Comparison of ENCODE assay signal across 8 cellular contexts in the genomic region with DNA sequence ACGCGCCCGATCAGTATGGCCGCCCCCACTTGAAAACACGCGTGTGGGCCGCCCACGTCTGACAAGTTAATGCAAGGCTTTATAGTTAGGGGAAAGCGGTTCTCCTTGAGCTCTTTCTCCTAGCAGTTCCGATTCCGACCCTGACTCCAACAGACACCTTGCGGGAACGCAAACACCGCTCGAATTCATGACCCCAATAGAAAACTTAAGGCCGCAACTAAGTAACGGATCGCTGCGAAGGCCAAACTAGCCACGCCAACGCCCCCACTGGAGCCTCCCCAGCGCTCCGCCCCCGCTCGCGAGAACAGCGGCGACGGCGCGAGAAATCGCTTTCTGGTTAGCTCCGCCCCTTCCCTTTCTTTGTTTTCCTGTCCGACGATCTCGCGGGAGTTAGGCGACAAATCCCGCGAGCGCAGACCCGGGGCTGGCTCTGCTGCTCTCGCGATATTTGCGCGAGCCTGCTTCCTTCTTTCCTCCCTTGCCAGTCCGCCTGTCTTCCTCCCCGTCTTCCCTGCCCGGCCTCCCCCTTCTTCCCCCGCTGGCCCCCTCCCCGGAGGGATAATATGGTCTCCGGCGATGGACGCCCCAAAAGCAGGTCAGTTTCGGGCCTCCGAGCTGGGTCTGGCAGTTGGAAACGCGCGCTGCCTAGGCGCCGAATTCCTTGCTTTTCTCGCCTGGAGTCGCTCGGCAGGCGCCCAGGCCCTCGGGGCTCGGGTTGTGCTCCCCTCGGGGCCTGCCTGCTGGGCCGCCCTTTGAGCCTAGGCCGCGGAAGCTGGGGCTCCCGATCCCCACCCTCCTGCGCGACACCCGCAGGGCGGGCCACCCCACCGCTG. TPM values are rescaled to one million over a fixed set of nuclear protein-coding genes. Genes with fewer than 3 reads are reported as not detected.
A peak's percentile ranks its signal among the peaks of the same experiment; 100 is the strongest.
DNase-seq lines count a peak whose midpoint lies in the region; ATAC-seq, FAIRE-seq and TF ChIP-seq lines count a peak whose summit lies in the region.

IREB2 (plus strand) TSS at position 455 of the 833 bp plus-strand sequence; CDS start at position 577, 122 bp downstream.

- no peaks in the 10 kb centered on the region for H3K27me3 ChIP-seq in bronchial epithelial cell (ENCODE audit: control insufficient read depth, insufficient read depth, low read length)
- no peaks in the 10 kb centered on the region for H3K27me3 ChIP-seq in iPS-20b (ENCODE audit: insufficient read depth, low read length)

- ATAC-seq in GM18907 (IDR thresholded peaks at IDR 0.05; ENCODE audit: unreplicated experiment) (peak; percentile 86), HG03159 (IDR thresholded peaks at IDR 0.05; ENCODE audit: unreplicated experiment) (peak; percentile 76)

- DNase-seq in ACHN (peak; percentile 96), NCI-H2227 treated with DMSO at 0.1 percent for 48 hours (lab: John Stamatoyannopoulos, UW) (peak; percentile 95), bronchial epithelial cell (ENCODE audit: low read depth) (peak; percentile 90)

- H3K9ac ChIP-seq in iPS-20b (ENCODE audit: low read depth, low read length) = peak within 1 kb of the TSS; percentile 99

- no peaks in the 10 kb centered on the region for H3K9me3 ChIP-seq in iPS-20b (ENCODE audit: insufficient read depth, low read depth, low read length)

- TF ChIP-seq CTCF in WI38 (IDR thresholded peaks at IDR 0.05; ENCODE audit: low read depth, low read length) = no peak
- no peak for TF ChIP-seq CTCF in bronchial epithelial cell (IDR thresholded peaks at IDR 0.05; ENCODE audit: insufficient read depth, low read length, severe bottlenecking)

- in situ Hi-C loops in ACHN (cut with HindIII; ENCODE audit: low pct_ligation_motif_present, low pct_unique_long_range_greater_than_20kb, low sequenced_read_pairs) = no loop called here

- no peak for FAIRE-seq in bronchial epithelial cell (lab: Jason Lieb, UNC)

- H3K36me3 ChIP-seq in bronchial epithelial cell (ENCODE audit: control insufficient read depth, insufficient read depth, low read length) (peaks cover 1% of the 10 kb centered on the region), iPS-20b (ENCODE audit: insufficient read depth, low read depth, low read length) (peaks cover 33% of the 10 kb centered on the region)

- H3K4me3 ChIP-seq in WI38 (ENCODE audit: low read depth, low read length) (peak within 1 kb of the TSS; percentile 92), bronchial epithelial cell (ENCODE audit: low read depth, low read length) (peak within 1 kb of the TSS; percentile 100), iPS-20b (ENCODE audit: low read length) (peak within 1 kb of the TSS; percentile 87), skin epidermis (peak within 1 kb of the TSS; percentile 55 to 99 (median 95))

- peak within 1 kb of the TSS; percentile 69 for H3K27ac ChIP-seq in iPS-20b (ENCODE audit: low read length)
- H3K27ac ChIP-seq in skin epidermis = peak within 1 kb of the TSS; percentile 89 to 99 (median 97)

- H3K4me1 ChIP-seq in iPS-20b (ENCODE audit: insufficient read depth, low read length) = peaks cover 2% of the 10 kb centered on the region

RNA-seq across cellular contexts. Expression of gene IREB2, which starts in this region (rescaled TPM):
- 12.6 and 16.4 TPM in 2 replicates for total RNA-seq in bronchial epithelial cell

Comparison
In these comparisons a context has a peak if more than half of its experiments do, and no peak if none do; other contexts are left out.
1. Peak in every context shown above with its lines: DNase-seq, ATAC-seq, H3K4me3 ChIP-seq and H3K27ac ChIP-seq.